ENCODE assay signal across 8 cellular contexts in the genomic region with DNA sequence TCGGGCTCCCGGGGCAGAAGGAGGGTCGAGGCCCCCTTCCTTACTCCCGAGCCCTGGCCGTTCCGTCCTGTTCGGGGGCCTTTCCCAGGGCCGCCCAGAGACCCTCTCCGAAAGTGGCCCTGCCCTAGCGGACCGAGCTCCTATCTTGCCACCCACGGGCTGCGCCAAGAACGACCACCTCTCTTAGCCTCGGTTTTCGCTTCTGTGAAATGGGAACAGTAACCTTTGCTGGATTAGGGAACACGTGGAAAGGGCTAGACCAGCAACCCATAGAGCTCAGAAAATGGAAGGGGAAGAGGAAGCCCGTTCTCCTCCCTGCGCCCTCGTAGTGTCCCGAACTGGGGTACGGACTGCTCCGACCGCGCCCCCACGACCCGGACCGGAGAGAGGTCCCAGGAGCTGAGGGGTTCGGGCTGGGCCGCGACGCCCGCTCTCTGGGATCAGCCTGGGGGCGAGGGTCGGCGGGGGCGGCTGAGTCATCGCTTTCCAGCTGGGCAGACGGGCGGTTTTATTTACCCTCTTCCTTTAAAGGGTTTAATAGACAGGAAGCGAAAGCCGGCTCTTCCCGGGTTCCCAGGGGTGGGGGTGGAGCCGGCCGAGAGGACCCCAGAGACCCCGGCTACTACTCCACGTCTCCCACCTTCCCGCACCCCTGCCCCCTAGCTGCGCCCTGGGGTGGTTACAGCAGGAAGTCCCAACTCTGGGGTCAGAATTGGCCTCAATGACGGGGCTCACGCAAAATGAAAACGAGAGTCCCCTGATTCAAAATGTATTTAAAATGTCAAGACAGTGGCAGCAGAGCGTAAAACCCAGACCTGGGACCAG. TPM values are rescaled to one million over a fixed set of nuclear protein-coding genes. Genes with fewer than 3 reads are reported as not detected.
A peak's percentile ranks its signal among the peaks of the same experiment; 100 is the strongest.
DNase-seq lines count a peak whose midpoint lies in the region; ATAC-seq and TF ChIP-seq lines count a peak whose summit lies in the region.

No MANE protein-coding gene starts in this region.

- DNase-seq in DND-41 (no peak), H7 (peak; percentile 92), NT2/D1 (ENCODE audit: low read depth, low spot score) (no peak), ascending aorta (ENCODE audit: low spot score in 2 of 2) (no peak), immature natural killer cell (peak in 2 of 3 donors; percentile 39 to 42), NCI-H1694 (lab: John Stamatoyannopoulos, UW) (no peak)
- peak in 2 of 3 experiments; percentile 6 to 35 for DNase-seq in stimulated activated CD4-positive, alpha-beta T cell treated with anti-CD3 and anti-CD28 coated beads, TNF-alpha, amount 100 ng/mL, for 24 hours (ENCODE audit: low read depth in 3 of 3)

- H3K27me3 Mint-ChIP-seq in immature natural killer cell (ENCODE audit: low read depth in 3 of 3), result peaks cover 11 to 27% (median 15%) of the 10 kb centered on the region in 3 donors

- H3K9ac ChIP-seq in DND-41 (ENCODE audit: low read depth, low read length) (no peak overlapping the region), NT2/D1 (ENCODE audit: insufficient read length, low read depth) (peak overlapping the region; percentile 80)

- no peaks in the 10 kb centered on the region for H3K36me3 Mint-ChIP-seq in immature natural killer cell

- H3K36me3 ChIP-seq in DND-41 (ENCODE audit: insufficient read depth, low read length) (no peaks in the 10 kb centered on the region), H7 (replicated peaks; ENCODE audit: control insufficient read depth, insufficient read depth, low read length) (no peaks in the 10 kb centered on the region), NT2/D1 (ENCODE audit: insufficient read depth, insufficient read length, low read length) (peaks cover 21% of the 10 kb centered on the region), ascending aorta (no peaks in the 10 kb centered on the region)

- H2AFZ ChIP-seq in DND-41 (ENCODE audit: low read depth, low read length), result no peak overlapping the region

- intact Hi-C loops in ascending aorta (cut with DNase I), result loop anchor here (2.0 to 5.0 kb wide), 3 partner anchors 15 to 232 kb away; a partner anchor contains a TSS

- peaks cover 0 to 1% (median 0%) of the 10 kb centered on the region in 6 donors for H3K9me3 Mint-ChIP-seq in immature natural killer cell

- no peaks in the 10 kb centered on the region for H3K27me3 ChIP-seq in DND-41 (ENCODE audit: insufficient read depth, low read length, poor library complexity)
- peaks cover 27% of the 10 kb centered on the region for H3K27me3 ChIP-seq in H7 (ENCODE audit: control insufficient read depth, insufficient read depth, low read length)
- H3K27me3 ChIP-seq in NT2/D1 (ENCODE audit: insufficient read depth, insufficient read length), result peaks cover 4% of the 10 kb centered on the region
- H3K27me3 ChIP-seq in ascending aorta, result no peaks in the 10 kb centered on the region

- H3K79me2 ChIP-seq in DND-41 (ENCODE audit: insufficient read depth, low read length), result no peaks in the 10 kb centered on the region

- H3K4me1 ChIP-seq in DND-41 (ENCODE audit: insufficient read depth, low read length) (no peaks in the 10 kb centered on the region), NT2/D1 (ENCODE audit: insufficient read depth, insufficient read length) (peaks cover 37% of the 10 kb centered on the region), ascending aorta (peaks cover 6 to 30% of the 10 kb centered on the region in 2 donors)

- H3K4me3 ChIP-seq in DND-41 (ENCODE audit: low read depth in 1 of 2, low read length in 2 of 2), result no peak overlapping the region
- H3K4me3 ChIP-seq in H7 (ENCODE audit: insufficient read depth, low read depth, low read length), result peak overlapping the region; percentile 68
- H3K4me3 ChIP-seq in NT2/D1 (ENCODE audit: insufficient read length, low read depth), result peak overlapping the region; percentile 45
- H3K4me3 ChIP-seq in ascending aorta, result peak overlapping the region; percentile 75 to 90

- H3K27ac Mint-ChIP-seq in immature natural killer cell, result peak overlapping the region in 5 of 6 donors; percentile 59 to 87 (median 83)

- H4K20me1 ChIP-seq in DND-41 (ENCODE audit: insufficient read depth, low read length), result no peaks in the 10 kb centered on the region

- peaks cover 22 to 24% of the 10 kb centered on the region in 2 donors for H3K4me1 Mint-ChIP-seq in immature natural killer cell

- H3K27ac ChIP-seq in DND-41 (ENCODE audit: low read length) (no peak overlapping the region), ascending aorta (peak overlapping the region; percentile 76 to 82)

- TF ChIP-seq CTCF in DND-41 (IDR thresholded peaks at IDR 0.05; ENCODE audit: borderline replicate concordance, extremely low read depth, low read length, poor library complexity, severe bottlenecking) (peak; percentile 21), ascending aorta (IDR thresholded peaks at IDR 0.05) (peak in 1 of 3 experiments; percentile 32)

- H3K4me2 ChIP-seq in DND-41 (ENCODE audit: insufficient read depth, low read length), result no peak overlapping the region

- H3K4me3 Mint-ChIP-seq in immature natural killer cell, result peak overlapping the region; percentile 74 to 88 (median 78)

- H3K9me3 ChIP-seq in DND-41 (ENCODE audit: insufficient read depth, low read length, severe bottlenecking), result no peaks in the 10 kb centered on the region
- H3K9me3 ChIP-seq in NT2/D1 (ENCODE audit: insufficient read depth, low read length), result peaks cover 16% of the 10 kb centered on the region; the same call in 1 of the 2 replicates
- no peaks in the 10 kb centered on the region for H3K9me3 ChIP-seq in ascending aorta

- no peak for ATAC-seq in DND-41 (ENCODE audit: insufficient read depth, low read depth)
- ATAC-seq in GM18519 (IDR thresholded peaks at IDR 0.05; ENCODE audit: low FRiP score, unreplicated experiment), result no peak

RNA-seq across cellular contexts. Expression of gene PHLDA2, which starts 0.9 kb away (rescaled TPM):
- 5.1 and 13.1 TPM in 2 replicates for total RNA-seq in H7 (2014; rRNA removed; shearing (Covaris generic))
- total RNA-seq in ascending aorta, result not detected
- polyA plus RNA-seq in immature natural killer cell, result under 1 TPM in 1 of 3 donors, not detected in 2; 0.27 TPM

RNA-seq across cellular contexts. Expression of gene CDKN1C, which starts 44.5 kb away (rescaled TPM):
- total RNA-seq in H7 (2014; rRNA removed; shearing (Covaris generic)), result 58.4 and 60.9 TPM in 2 replicates
- total RNA-seq in ascending aorta, result 18.1 TPM
- under 1 TPM in 1 of 3 donors, not detected in 2; 0.24 TPM for polyA plus RNA-seq in immature natural killer cell

Comparison
In these comparisons a context has a peak if more than half of its experiments do, and no peak if none do; other contexts are left out.
1. DNase-seq: peak in H7 (single experiment), immature natural killer cell (2 of 3) and stimulated activated CD4-positive, alpha-beta T cell treated with anti-CD3 and anti-CD28 coated beads, TNF-alpha, amount 100 ng/mL, for 24 hours (2 of 3); none in DND-41 (single experiment), NT2/D1 (single experiment), ascending aorta (0 of 2) and NCI-H1694 (single experiment).
2. H3K4me3 ChIP-seq: peak in H7 (single experiment), NT2/D1 (single experiment) and ascending aorta (2 of 2); none in DND-41 (0 of 2).